In genomic region chr1:18569811-18570545, GRCh38 we compare ENCODE assay signal across 1 cellular context.
TF ChIP-seq lines count a peak whose summit lies in the region.

No MANE protein-coding gene starts in this region.

TF ChIP-seq in GM23338, 12 proteins besides CTCF, POLR2A, EP300 and RAD21 (continued from another document):
- TF ChIP-seq ZNF462 (CRISPR knock-in tag; IDR thresholded peaks at IDR 0.05) (no peak), ETS1 (IDR thresholded peaks at IDR 0.05) (no peak), POLR2AphosphoS5 (IDR thresholded peaks at IDR 0.05; ENCODE audit: low read depth) (no peak), REST (IDR thresholded peaks at IDR 0.05; ENCODE audit: unreplicated experiment) (no peak), ZNF331 (CRISPR knock-in tag; IDR thresholded peaks at IDR 0.05; ENCODE audit: low read depth) (no peak), JUNB (IDR thresholded peaks at IDR 0.05; ENCODE audit: unreplicated experiment) (no peak), ZNF114 (CRISPR knock-in tag; IDR thresholded peaks at IDR 0.05) (no peak), CREB1 (CRISPR knock-in tag; IDR thresholded peaks at IDR 0.05; ENCODE audit: low read depth) (no peak), STAT1 (IDR thresholded peaks at IDR 0.05; ENCODE audit: unreplicated experiment) (no peak), EZH2 (IDR thresholded peaks at IDR 0.05; ENCODE audit: low read depth, unreplicated experiment) (no peak), EZH2phosphoT487 (IDR thresholded peaks at IDR 0.05; ENCODE audit: unreplicated experiment) (no peak)
